ENCODE assay signal across 8 cellular contexts in the genomic region with DNA sequence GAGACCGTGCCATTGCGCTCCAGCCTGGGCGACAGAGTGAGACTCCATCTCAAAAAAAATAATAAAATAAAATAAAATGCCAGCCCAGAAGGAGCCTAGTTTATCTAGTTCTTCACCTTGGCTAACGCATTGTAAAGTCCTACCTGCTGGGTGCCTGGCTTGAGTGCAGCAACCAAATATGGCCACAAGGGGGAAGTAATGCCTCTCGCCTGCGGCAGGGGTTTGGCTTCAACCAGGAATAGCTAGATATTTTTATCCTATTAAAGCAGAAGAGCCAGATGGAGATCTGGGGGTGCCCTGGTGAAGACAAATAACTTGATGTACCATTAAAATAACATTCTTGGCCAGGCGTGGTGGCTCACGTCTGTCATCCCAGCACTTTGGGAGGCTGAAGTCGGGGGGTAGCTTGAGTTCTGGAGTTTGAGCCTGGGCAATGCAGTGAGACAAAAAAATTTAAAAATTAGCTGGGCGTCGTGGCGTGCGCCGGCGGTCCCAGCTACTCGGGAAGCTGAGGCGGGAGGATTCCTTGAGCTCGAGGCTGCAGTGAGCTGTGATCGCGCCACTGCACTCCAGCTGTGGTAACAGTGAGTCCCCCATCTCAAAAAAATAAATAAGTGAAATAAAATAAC. TPM values are rescaled to one million over a fixed set of nuclear protein-coding genes. Genes with fewer than 3 reads are reported as not detected.
DNase-seq lines count a peak whose midpoint lies in the region; ATAC-seq and TF ChIP-seq lines count a peak whose summit lies in the region.

No MANE protein-coding gene starts in this region.

- H3K9me3 ChIP-seq in Karpas-422 (ENCODE audit: low read length) = no peaks in the 10 kb centered on the region
- no peaks in the 10 kb centered on the region for H3K9me3 ChIP-seq in PC-3 (ENCODE audit: low read length)
- no peaks in the 10 kb centered on the region for H3K9me3 ChIP-seq in esophagus muscularis mucosa

- H3K36me3 Mint-ChIP-seq in Calu3 (ENCODE audit: insufficient read depth, unreplicated experiment) = no peaks in the 10 kb centered on the region
- H3K36me3 Mint-ChIP-seq in naive thymus-derived CD8-positive, alpha-beta T cell = no peaks in the 10 kb centered on the region
- H3K36me3 Mint-ChIP-seq in stimulated activated effector memory CD8-positive, alpha-beta T cell treated with anti-CD3 and anti-CD28 coated beads, Interleukin-12 subunit alpha, Interleukin-12 subunit beta, amount 100 ng/mL, for 72 hours = no peaks in the 10 kb centered on the region

- DNase-seq in Calu3 (peak; percentile 84), Karpas-422 (peak; percentile 87), PC-3 (peak; percentile 93), activated T-cell treated with anti-CD3 and anti-CD28 coated beads for 4 hours (peak; percentile 61), esophagus muscularis mucosa (ENCODE audit: extremely low spot score) (no peak), mesenteric fat pad (ENCODE audit: low spot score) (no peak)
- peak; percentile 46 to 83 (median 70) for DNase-seq in naive thymus-derived CD8-positive, alpha-beta T cell
- DNase-seq in stimulated activated effector memory CD8-positive, alpha-beta T cell treated with anti-CD3 and anti-CD28 coated beads, Interleukin-12 subunit alpha, Interleukin-12 subunit beta, amount 100 ng/mL, for 72 hours (ENCODE audit: low spot score in 2 of 2) = peak; percentile 50 to 79

- no peak overlapping the region for H3K27ac ChIP-seq in Karpas-422 (ENCODE audit: low read length)
- no peak overlapping the region for H3K27ac ChIP-seq in PC-3 (ENCODE audit: low read length)
- H3K27ac ChIP-seq in esophagus muscularis mucosa (replicated peaks in 1 of 4) = no peak overlapping the region

- CTCF ChIA-PET in Calu3 (lab: Charles Lee) = interaction anchor here (0.5 to 2.5 kb wide), 14 partner anchors 16 to 305 kb away, joined by 3 to 74 read pairs (median 5); a partner anchor contains a TSS
- CTCF ChIA-PET in PC-3 (lab: Charles Lee) = interaction anchor here (0.5 to 2.7 kb wide), 15 partner anchors 10 to 305 kb away, joined by 3 to 57 read pairs (median 6); a partner anchor contains a TSS

- peak; percentile 93 for ATAC-seq in PC-3
- ATAC-seq in naive thymus-derived CD8-positive, alpha-beta T cell = peak; percentile 83 to 92
- peak; percentile 69 for ATAC-seq in stimulated activated effector memory CD8-positive, alpha-beta T cell treated with anti-CD3 and anti-CD28 coated beads, Interleukin-12 subunit alpha, Interleukin-12 subunit beta, amount 100 ng/mL, for 72 hours

- no peak overlapping the region for H3K9ac ChIP-seq in Karpas-422 (ENCODE audit: low read length)
- H3K9ac ChIP-seq in PC-3 (ENCODE audit: low read length) = no peak overlapping the region

- H3K4me1 ChIP-seq in Karpas-422 (ENCODE audit: low read length) = peaks cover 14% of the 10 kb centered on the region
- peaks cover 5% of the 10 kb centered on the region; the same call in 1 of the 2 replicates for H3K4me1 ChIP-seq in PC-3 (ENCODE audit: insufficient read depth, low read length)
- H3K4me1 ChIP-seq in esophagus muscularis mucosa = peaks cover 4 to 10% (median 9%) of the 10 kb centered on the region in 4 donors

- H3K4me2 ChIP-seq in Karpas-422 (ENCODE audit: low read depth, low read length, poor library complexity, severe bottlenecking) = no peak overlapping the region
- peak overlapping the region; percentile 80 for H3K4me2 ChIP-seq in PC-3 (ENCODE audit: low read length)

- H3K9me3 Mint-ChIP-seq in Calu3 (ENCODE audit: low read depth, unreplicated experiment) = no peaks in the 10 kb centered on the region
- H3K9me3 Mint-ChIP-seq in naive thymus-derived CD8-positive, alpha-beta T cell = no peaks in the 10 kb centered on the region
- H3K9me3 Mint-ChIP-seq in stimulated activated effector memory CD8-positive, alpha-beta T cell treated with anti-CD3 and anti-CD28 coated beads, Interleukin-12 subunit alpha, Interleukin-12 subunit beta, amount 100 ng/mL, for 72 hours = no peaks in the 10 kb centered on the region

- BruUV-seq in Calu3 (replicated peaks; lab: Mats Ljungman, UMichigan) (no TSS peak), PC-3 (replicated peaks; lab: Mats Ljungman, UMichigan) (no TSS peak)

- H3K4me3 Mint-ChIP-seq in Calu3 (ENCODE audit: low read depth, unreplicated experiment) = peak overlapping the region; percentile 24
- H3K4me3 Mint-ChIP-seq in naive thymus-derived CD8-positive, alpha-beta T cell = no peak overlapping the region
- no peak overlapping the region for H3K4me3 Mint-ChIP-seq in stimulated activated effector memory CD8-positive, alpha-beta T cell treated with anti-CD3 and anti-CD28 coated beads, Interleukin-12 subunit alpha, Interleukin-12 subunit beta, amount 100 ng/mL, for 72 hours

- no peaks in the 10 kb centered on the region for H3K4me1 Mint-ChIP-seq in Calu3 (ENCODE audit: low read depth, unreplicated experiment)
- peaks cover 2 to 8% (median 4%) of the 10 kb centered on the region in 4 donors for H3K4me1 Mint-ChIP-seq in naive thymus-derived CD8-positive, alpha-beta T cell
- no peaks in the 10 kb centered on the region for H3K4me1 Mint-ChIP-seq in stimulated activated effector memory CD8-positive, alpha-beta T cell treated with anti-CD3 and anti-CD28 coated beads, Interleukin-12 subunit alpha, Interleukin-12 subunit beta, amount 100 ng/mL, for 72 hours

- TF ChIP-seq POLR2A in esophagus muscularis mucosa (IDR thresholded peaks at IDR 0.05; ENCODE audit: low read depth) = no peak

- no peak overlapping the region for H2AFZ ChIP-seq in Karpas-422 (ENCODE audit: low read length)
- H2AFZ ChIP-seq in PC-3 (ENCODE audit: low read length) = peak overlapping the region; percentile 85

- H3K27me3 ChIP-seq in Karpas-422 (ENCODE audit: low read length) (no peaks in the 10 kb centered on the region), PC-3 (ENCODE audit: low read length) (no peaks in the 10 kb centered on the region), esophagus muscularis mucosa (peaks cover 0 to 30% (median 0%) of the 10 kb centered on the region in 4 donors)

- H4K20me1 ChIP-seq in Karpas-422 (ENCODE audit: insufficient read depth, low read depth, low read length) (no peaks in the 10 kb centered on the region), PC-3 (ENCODE audit: low read length) (no peaks in the 10 kb centered on the region)

- TF ChIP-seq CTCF in Calu3 (IDR thresholded peaks at IDR 0.05; ENCODE audit: unreplicated experiment) (peak; percentile 78), PC-3 (conservative IDR thresholded peaks at IDR 0.05; ENCODE audit: low read depth, low read length) (peak; percentile 92), esophagus muscularis mucosa (IDR thresholded peaks at IDR 0.05) (peak; percentile 82 to 98 (median 86))

- no peaks in the 10 kb centered on the region for H3F3A ChIP-seq in PC-3 (ENCODE audit: low read length, unreplicated experiment)

- peaks cover 33% of the 10 kb centered on the region for H3K27me3 Mint-ChIP-seq in Calu3 (ENCODE audit: unreplicated experiment)
- H3K27me3 Mint-ChIP-seq in naive thymus-derived CD8-positive, alpha-beta T cell = peaks cover 7 to 25% (median 18%) of the 10 kb centered on the region in 5 donors

- H3K4me3 ChIP-seq in Karpas-422 (ENCODE audit: low read length) (no peak overlapping the region), PC-3 (ENCODE audit: low read length) (peak overlapping the region; percentile 59), esophagus muscularis mucosa (peak overlapping the region; percentile 28 to 40 (median 36))

- intact Hi-C loops in Calu3 (cut with micrococcal nuclease; ENCODE audit: unreplicated experiment) = loop anchor here (1.0 to 5.0 kb wide), 3 partner anchors 34 to 306 kb away; no protein-coding TSS in a partner anchor
- intact Hi-C loops in PC-3 (cut with micrococcal nuclease) = loop anchor here (1.0 kb wide), 1 partner anchor 35 kb away; no protein-coding TSS in a partner anchor
- intact Hi-C loops in esophagus muscularis mucosa (cut with DNase I) = loop anchor here (2.0 to 10.0 kb wide), 2 partner anchors 37 to 221 kb away; no protein-coding TSS in a partner anchor

- WGBS in esophagus muscularis mucosa = 31% methylated on average over 20 of the region's 20 CpGs

- TF ChIP-seq EP300 in esophagus muscularis mucosa (IDR thresholded peaks at IDR 0.05) = no peak

- no peaks in the 10 kb centered on the region for H3K79me2 ChIP-seq in Karpas-422 (ENCODE audit: low read length)
- H3K79me2 ChIP-seq in PC-3 (ENCODE audit: low read length) = no peaks in the 10 kb centered on the region

- H3K27ac Mint-ChIP-seq in Calu3 (ENCODE audit: unreplicated experiment) = no peak overlapping the region
- peak overlapping the region in 2 of 10 donors; percentile 41 to 73 for H3K27ac Mint-ChIP-seq in naive thymus-derived CD8-positive, alpha-beta T cell
- H3K27ac Mint-ChIP-seq in stimulated activated effector memory CD8-positive, alpha-beta T cell treated with anti-CD3 and anti-CD28 coated beads, Interleukin-12 subunit alpha, Interleukin-12 subunit beta, amount 100 ng/mL, for 72 hours = no peak overlapping the region

- H3K9me2 ChIP-seq in Karpas-422 (replicated peaks; ENCODE audit: insufficient read depth, low read length) (no peaks in the 10 kb centered on the region), PC-3 (replicated peaks; ENCODE audit: low read length) (no peaks in the 10 kb centered on the region)

- H3K36me3 ChIP-seq in Karpas-422 (ENCODE audit: insufficient read depth, low read length) (no peaks in the 10 kb centered on the region), PC-3 (ENCODE audit: low read depth, low read length) (no peaks in the 10 kb centered on the region), esophagus muscularis mucosa (no peaks in the 10 kb centered on the region)

- POLR2A ChIA-PET in PC-3 (lab: Charles Lee; ENCODE audit: unreplicated experiment) = interaction anchor here (0.6 to 0.7 kb wide), 4 partner anchors 12 to 35 kb away, joined by 3 to 6 read pairs (median 3); no protein-coding TSS in a partner anchor
- POLR2A ChIA-PET in naive thymus-derived CD8-positive, alpha-beta T cell (lab: Charles Lee) = interaction anchor here (1.0 to 2.3 kb wide), 3 partner anchors 20 to 35 kb away, joined by 4 to 22 read pairs (median 6); a partner anchor contains a TSS

RNA-seq across cellular contexts. Expression of a gene that starts 20.6 kb away (rescaled TPM):
- 106 and 127 TPM in 2 replicates for total RNA-seq in Calu3 (2022)
- total RNA-seq in Karpas-422 (2014; rRNA removed; shearing (Covaris generic); ENCODE audit: low replicate concordance) = 3.1 and 6.0 TPM in 2 replicates
- total RNA-seq in PC-3 (2014; rRNA removed) = 4.6 and 10.6 TPM in 2 replicates
- total RNA-seq in esophagus muscularis mucosa = 10 to 100 TPM; 35.5 to 58.1 (median 45.7) TPM
- 10 to 100 TPM; 79.1 to 86.8 TPM for total RNA-seq in naive thymus-derived CD8-positive, alpha-beta T cell
- polyA plus RNA-seq in naive thymus-derived CD8-positive, alpha-beta T cell = 100 to 1,000 TPM; 103 to 155 (median 148) TPM
- 0.58 TPM for total RNA-seq in mesenteric fat pad

RNA-seq across cellular contexts. Expression of a gene that starts 27.9 kb away (rescaled TPM):
- 30.4 and 30.8 TPM in 2 replicates for total RNA-seq in Calu3 (2022)
- total RNA-seq in Karpas-422 (2014; rRNA removed; shearing (Covaris generic); ENCODE audit: low replicate concordance) = 8.4 and 12.9 TPM in 2 replicates
- 24.5 and 27.8 TPM in 2 replicates for total RNA-seq in PC-3 (2014; rRNA removed)
- 10 to 100 TPM; 31.1 to 50.8 (median 41.1) TPM for total RNA-seq in esophagus muscularis mucosa
- 10 to 100 TPM; 19.6 to 21.7 TPM for total RNA-seq in naive thymus-derived CD8-positive, alpha-beta T cell
- 1 to 10 TPM; 2.6 to 5.0 (median 2.7) TPM for polyA plus RNA-seq in naive thymus-derived CD8-positive, alpha-beta T cell
- 30.2 TPM for total RNA-seq in mesenteric fat pad

Comparison
In these comparisons a context has a peak if more than half of its experiments do, and no peak if none do; other contexts are left out.
1. DNase-seq: peak in Calu3 (single experiment), Karpas-422 (single experiment), PC-3 (single experiment), activated T-cell treated with anti-CD3 and anti-CD28 coated beads for 4 hours (single experiment), naive thymus-derived CD8-positive, alpha-beta T cell (10 of 10) and stimulated activated effector memory CD8-positive, alpha-beta T cell treated with anti-CD3 and anti-CD28 coated beads, Interleukin-12 subunit alpha, Interleukin-12 subunit beta, amount 100 ng/mL, for 72 hours (2 of 2); none in esophagus muscularis mucosa (single experiment) and mesenteric fat pad (single experiment).
2. Peak in every context shown above with its lines, with median percentiles within 50 percentile points of each other: CTCF ChIP-seq and ATAC-seq.